ENCODE assay signal across 17 cellular contexts in genomic region chr3:59895972-59896371, GRCh38.
DNase-seq lines count a peak whose midpoint lies in the region; ATAC-seq and TF ChIP-seq lines count a peak whose summit lies in the region.
"Had no signal": no experiment of that assay in that cellular context is flagged by ENCODE, and none has a peak within 500 bp of the region (broad histone marks: within the 10 kb centered on the region; RNA-seq: fewer than 3 reads in every experiment).

No MANE protein-coding gene starts in this region.

- TF ChIP-seq EP300 in upper lobe of left lung (IDR thresholded peaks at IDR 0.05): no peak

- H3K27ac Mint-ChIP-seq in activated naive CD8-positive, alpha-beta T cell: peak overlapping the region; percentile 29
- H3K27ac Mint-ChIP-seq in activated naive CD8-positive, alpha-beta T cell treated with anti-CD3 and anti-CD28 coated beads, Interleukin-2, amount 50 U/mL, for 24 hours: no peak overlapping the region
- H3K27ac Mint-ChIP-seq: B cell, H9 had no signal

- ATAC-seq in activated naive CD8-positive, alpha-beta T cell treated with anti-CD3 and anti-CD28 coated beads, Interleukin-2, amount 50 U/mL, for 24 hours: no peak
- no peak for ATAC-seq in upper lobe of left lung (ENCODE audit: low FRiP score in 2 of 2)
- ATAC-seq: GM12878 had no signal

- H3K27ac ChIP-seq in upper lobe of left lung: no peak overlapping the region
- H3K27ac ChIP-seq: HL-60, KMS-11 had no signal

- TF ChIP-seq CTCF in upper lobe of left lung (IDR thresholded peaks at IDR 0.05): no peak

- no peaks in the 10 kb centered on the region for H3K9me3 ChIP-seq in upper lobe of left lung
- H3K9me3 ChIP-seq: Caco-2 had no signal

- no peaks in the 10 kb centered on the region for H3K9me3 Mint-ChIP-seq in activated naive CD8-positive, alpha-beta T cell (ENCODE audit: low read depth)
- no peaks in the 10 kb centered on the region for H3K9me3 Mint-ChIP-seq in activated naive CD8-positive, alpha-beta T cell treated with anti-CD3 and anti-CD28 coated beads, Interleukin-2, amount 50 U/mL, for 24 hours
- H3K9me3 Mint-ChIP-seq: H9 had no signal

- no peaks in the 10 kb centered on the region for H3K27me3 Mint-ChIP-seq in activated naive CD8-positive, alpha-beta T cell
- no peaks in the 10 kb centered on the region for H3K27me3 Mint-ChIP-seq in activated naive CD8-positive, alpha-beta T cell treated with anti-CD3 and anti-CD28 coated beads, Interleukin-2, amount 50 U/mL, for 24 hours
- H3K27me3 Mint-ChIP-seq: B cell had no signal

- DNase-seq in NCI-H345 (lab: John Stamatoyannopoulos, UW): peak; percentile 23
- DNase-seq in NCI-H345 treated with DMSO at 0.1 percent for 48 hours (lab: John Stamatoyannopoulos, UW; ENCODE audit: unreplicated experiment): no peak
- no peak for DNase-seq in activated naive CD8-positive, alpha-beta T cell treated with anti-CD3 and anti-CD28 coated beads, Interleukin-2, amount 50 U/mL, for 24 hours
- peak; percentile 58 for DNase-seq in NCI-H1092 treated with DMSO at 0.1 percent for 48 hours (lab: John Stamatoyannopoulos, UW)
- peak; percentile 29 for DNase-seq in pons (ENCODE audit: low spot score)
- DNase-seq in upper lobe of left lung: no peak
- DNase-seq in NCI-H82 treated with DMSO at 0.1 percent for 48 hours (lab: John Stamatoyannopoulos, UW; ENCODE audit: unreplicated experiment): no peak
- DNase-seq: 8988T, Caco-2, H9, NCI-H1436, NCI-H1930 had no signal

- H3K4me1 Mint-ChIP-seq in activated naive CD8-positive, alpha-beta T cell (ENCODE audit: low read depth): peaks cover 31% of the 10 kb centered on the region
- H3K4me1 Mint-ChIP-seq in activated naive CD8-positive, alpha-beta T cell treated with anti-CD3 and anti-CD28 coated beads, Interleukin-2, amount 50 U/mL, for 24 hours: peaks cover 9% of the 10 kb centered on the region
- H3K4me1 Mint-ChIP-seq: B cell, H9 had no signal

- H3K4me3 ChIP-seq in upper lobe of left lung: no peak overlapping the region
- H3K4me3 ChIP-seq: GM12878 had no signal

- H3K36me3 Mint-ChIP-seq in activated naive CD8-positive, alpha-beta T cell: peaks cover 11% of the 10 kb centered on the region
- H3K36me3 Mint-ChIP-seq in activated naive CD8-positive, alpha-beta T cell treated with anti-CD3 and anti-CD28 coated beads, Interleukin-2, amount 50 U/mL, for 24 hours (ENCODE audit: low read depth): no peaks in the 10 kb centered on the region

- WGBS in upper lobe of left lung, 2 donors: 46 to 66% methylated on average over 3 of the region's 3 CpGs

- no peaks in the 10 kb centered on the region for H3K36me3 ChIP-seq in upper lobe of left lung

- no peaks in the 10 kb centered on the region for H3K4me1 ChIP-seq in upper lobe of left lung
- H3K4me1 ChIP-seq: Caco-2 had no signal

- H3K27me3 ChIP-seq in upper lobe of left lung: no peaks in the 10 kb centered on the region

- TF ChIP-seq POLR2A in upper lobe of left lung (IDR thresholded peaks at IDR 0.05): no peak

- H3K4me3 Mint-ChIP-seq in activated naive CD8-positive, alpha-beta T cell: no peak overlapping the region
- no peak overlapping the region for H3K4me3 Mint-ChIP-seq in activated naive CD8-positive, alpha-beta T cell treated with anti-CD3 and anti-CD28 coated beads, Interleukin-2, amount 50 U/mL, for 24 hours
- H3K4me3 Mint-ChIP-seq: B cell, H9 had no signal

Comparison
In these comparisons a context has a peak if more than half of its experiments do, and no peak if none do; other contexts are left out.
1. DNase-seq: peak in NCI-H345 (single experiment), NCI-H1092 treated with DMSO at 0.1 percent for 48 hours (single experiment) and pons (single experiment); none in NCI-H345 treated with DMSO at 0.1 percent for 48 hours (single experiment), activated naive CD8-positive, alpha-beta T cell treated with anti-CD3 and anti-CD28 coated beads, Interleukin-2, amount 50 U/mL, for 24 hours (single experiment), upper lobe of left lung (0 of 2) and NCI-H82 treated with DMSO at 0.1 percent for 48 hours (single experiment).